ENCODE assay signal across 8 cellular contexts in the genomic region with DNA sequence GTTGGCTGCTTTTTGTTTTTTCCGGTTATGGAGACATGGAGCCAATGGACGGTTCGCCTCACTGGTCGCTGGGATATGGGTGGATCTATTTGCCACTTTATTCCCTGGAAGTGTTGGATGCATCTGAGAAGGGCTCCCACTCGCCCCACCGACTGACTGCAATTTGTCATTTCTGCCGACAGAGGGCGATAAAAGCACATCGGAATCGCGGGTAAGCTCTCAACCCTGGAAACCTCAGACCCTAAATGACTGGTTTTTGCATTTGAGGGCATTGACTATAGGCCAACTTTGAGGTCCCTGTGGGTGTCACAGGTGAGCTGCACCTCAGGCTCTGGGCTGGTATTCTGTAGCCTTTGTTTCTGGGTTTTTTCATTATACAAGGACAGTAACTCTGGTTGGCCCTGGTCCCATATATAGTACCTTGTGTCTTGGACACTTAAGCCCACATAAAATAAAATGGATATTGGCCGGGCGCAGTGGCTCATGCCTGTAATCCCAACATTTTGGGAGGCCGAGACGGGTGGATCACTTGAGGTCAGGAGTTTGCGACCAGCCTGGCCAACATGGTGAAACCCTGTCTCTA. TPM values are rescaled to one million over a fixed set of nuclear protein-coding genes. Genes with fewer than 3 reads are reported as not detected.
A peak's percentile ranks its signal among the peaks of the same experiment; 100 is the strongest.
DNase-seq lines count a peak whose midpoint lies in the region; ATAC-seq lines count a peak whose summit lies in the region.

No MANE protein-coding gene starts in this region.

- peak; percentile 14 for DNase-seq in NK-92 treated with Interleukin-12 subunit alpha and Interleukin-12 subunit beta, amount 100 ng/mL, for 24 hours (lab: John Stamatoyannopoulos, UW)
- DNase-seq in NK-92 (lab: John Stamatoyannopoulos, UW; ENCODE audit: unreplicated experiment) (no peak), NCI-H1694 (lab: John Stamatoyannopoulos, UW) (peak; percentile 18), dedifferentiated amniotic fluid mesenchymal stem cell (ENCODE audit: extremely low spot score) (peak; percentile 37), lung microvascular endothelial cell (ENCODE audit: low read depth in 2 of 2) (peak; percentile 50 to 61)
- peak; percentile 23 for DNase-seq in activated CD4-positive, alpha-beta T cell treated with anti-CD3 and anti-CD28 coated beads for 1 hour
- peak; percentile 70 for DNase-seq in stimulated activated CD8-positive, alpha-beta memory T cell treated with anti-CD3 and anti-CD28 coated beads, Interleukin-4, amount 100 ng/mL, for 48 hours

- no peak for ATAC-seq in GM18517 (IDR thresholded peaks at IDR 0.05; ENCODE audit: unreplicated experiment)

RNA-seq across cellular contexts. Expression of gene OPALIN, which starts 11.9 kb away (rescaled TPM):
- total RNA-seq in lung microvascular endothelial cell: not detected in 2 replicates
